16 cellular contexts compared by ENCODE assay signal in the genomic region with DNA sequence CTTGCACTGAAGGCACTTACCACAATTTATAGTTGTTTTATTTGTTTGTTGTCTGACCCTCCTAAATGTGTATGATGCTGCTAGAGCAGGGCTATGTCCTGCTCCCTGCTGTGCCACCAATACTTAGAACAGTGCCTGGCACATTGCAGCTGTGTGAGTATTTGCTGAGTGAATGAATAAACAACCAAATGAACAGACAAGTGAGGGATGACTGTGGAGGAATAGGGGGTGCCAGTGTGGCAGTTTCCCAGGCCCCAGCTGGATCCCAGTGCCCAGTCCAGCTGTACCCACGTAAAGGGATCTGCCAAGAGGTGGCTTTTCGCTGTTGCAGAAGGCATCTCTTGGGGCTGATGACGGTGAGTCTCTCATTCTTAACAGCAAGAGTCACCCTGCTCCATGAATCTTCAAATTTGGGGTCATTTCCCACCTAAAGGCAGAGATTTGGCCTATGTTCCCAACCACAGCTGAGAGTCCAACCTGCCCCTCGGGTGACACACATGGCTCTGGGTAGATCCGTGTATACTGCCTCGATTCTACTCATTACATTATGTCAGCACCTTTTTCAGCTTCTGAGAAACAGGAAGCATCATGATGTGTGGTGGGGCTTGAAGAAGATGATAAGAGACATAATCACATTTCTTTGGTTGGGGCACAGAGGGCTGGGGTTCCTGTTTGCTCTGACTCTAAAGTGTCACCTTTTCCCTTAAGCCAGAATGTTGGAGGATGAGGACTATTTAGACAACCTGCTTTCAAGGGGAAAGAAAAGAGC. TPM values are rescaled to one million over a fixed set of nuclear protein-coding genes. Genes with fewer than 3 reads are reported as not detected.
A peak's percentile ranks its signal among the peaks of the same experiment; 100 is the strongest.
DNase-seq lines count a peak whose midpoint lies in the region; ATAC-seq and TF ChIP-seq lines count a peak whose summit lies in the region.
"Had no signal": no experiment of that assay in that cellular context is flagged by ENCODE, and none has a peak within 500 bp of the region (broad histone marks: within the 10 kb centered on the region; RNA-seq: fewer than 3 reads in every experiment).

No MANE protein-coding gene starts in this region.

- peak; percentile 64 for ATAC-seq in activated CD8-positive, alpha-beta T cell treated with anti-CD3 and anti-CD28 coated beads for 36 hours
- peak; percentile 67 for ATAC-seq in naive B cell (ENCODE audit: low read depth in 2 of 2)
- ATAC-seq in HG03108 (IDR thresholded peaks at IDR 0.05; ENCODE audit: unreplicated experiment) = no peak
- ATAC-seq in HG02678 (IDR thresholded peaks at IDR 0.05; ENCODE audit: unreplicated experiment) = no peak

- no peak for TF ChIP-seq CTCF in activated CD8-positive, alpha-beta T cell treated with anti-CD3 and anti-CD28 coated beads for 36 hours (IDR thresholded peaks at IDR 0.05)
- TF ChIP-seq CTCF in hepatocyte (IDR thresholded peaks at IDR 0.05; ENCODE audit: poor library complexity) = no peak

- DNase-seq in GDM1 (lab: John Stamatoyannopoulos, UW) = peak; percentile 69
- peak; percentile 19 for DNase-seq in MG63
- DNase-seq in activated CD8-positive, alpha-beta T cell treated with anti-CD3 and anti-CD28 coated beads for 36 hours = peak; percentile 38
- peak; percentile 44 for DNase-seq in naive B cell
- DNase-seq in hepatocyte (ENCODE audit: low spot score) = no peak
- no peak for DNase-seq in amniotic stem cell (lab: John Stamatoyannopoulos, UW)
- DNase-seq: central memory CD4-positive, alpha-beta T cell; stimulated activated CD4-positive, alpha-beta T cell treated with anti-CD3 and anti-CD28 coated beads, Interleukin-4, amount 100 ng/mL, for 1 hour; stimulated activated naive CD4-positive, alpha-beta T cell treated with Interleukin-2 at 50 U/mL for 16 hours had no signal

- POLR2A ChIA-PET in activated CD8-positive, alpha-beta T cell treated with anti-CD3 and anti-CD28 coated beads for 36 hours (lab: Charles Lee) = interaction anchor here (0.6 to 1.2 kb wide), 3 partner anchors 13 to 39 kb away, joined by 3 to 4 read pairs (median 3); partner anchors contain the start of genes IRF1 and RAD50

- no peak overlapping the region for H2AFZ ChIP-seq in hepatocyte

- H3K4me3 ChIP-seq in MG63 (no peak overlapping the region), hepatocyte (no peak overlapping the region)
- H3K4me3 ChIP-seq: right atrium auricular region, SJSA1 had no signal

- H4K20me1 ChIP-seq in hepatocyte (ENCODE audit: insufficient read depth, poor library complexity, severe bottlenecking) = no peaks in the 10 kb centered on the region

- H3K27me3 ChIP-seq in MG63 (peaks cover 12% of the 10 kb centered on the region), hepatocyte (peaks cover 5% of the 10 kb centered on the region)
- H3K27me3 ChIP-seq: right atrium auricular region had no signal

- no peak overlapping the region for H3K4me2 ChIP-seq in hepatocyte

- H3K27me3 Mint-ChIP-seq in activated CD8-positive, alpha-beta T cell treated with anti-CD3 and anti-CD28 coated beads for 36 hours = peaks cover 2% of the 10 kb centered on the region
- H3K27me3 Mint-ChIP-seq in naive B cell = no peaks in the 10 kb centered on the region

- no peaks in the 10 kb centered on the region for H3K4me1 ChIP-seq in hepatocyte (ENCODE audit: insufficient read depth)
- H3K4me1 ChIP-seq: SJSA1 had no signal

- peaks cover 1% of the 10 kb centered on the region for H3K36me3 Mint-ChIP-seq in activated CD8-positive, alpha-beta T cell treated with anti-CD3 and anti-CD28 coated beads for 36 hours (ENCODE audit: low read depth)
- H3K36me3 Mint-ChIP-seq in naive B cell = no peaks in the 10 kb centered on the region

- WGBS in hepatocyte (ENCODE audit: low lambda C conversion rate, missing lambda C conversion rate) = 75% methylated on average over 6 of the region's 6 CpGs

- no peaks in the 10 kb centered on the region for H3K36me3 ChIP-seq in MG63
- no peaks in the 10 kb centered on the region for H3K36me3 ChIP-seq in hepatocyte (replicated peaks; ENCODE audit: insufficient read depth, low read depth)
- H3K36me3 ChIP-seq: right atrium auricular region, SJSA1 had no signal

- H3K27ac ChIP-seq in hepatocyte = no peak overlapping the region
- H3K27ac ChIP-seq: right atrium auricular region, SJSA1 had no signal

- H3K4me3 Mint-ChIP-seq in activated CD8-positive, alpha-beta T cell treated with anti-CD3 and anti-CD28 coated beads for 36 hours = no peak overlapping the region
- peak overlapping the region in 4 of 8 donors; percentile 35 to 59 (median 46) for H3K4me3 Mint-ChIP-seq in naive B cell
- H3K4me3 Mint-ChIP-seq: nephron had no signal

- H3K9me3 Mint-ChIP-seq in activated CD8-positive, alpha-beta T cell treated with anti-CD3 and anti-CD28 coated beads for 36 hours = no peaks in the 10 kb centered on the region
- no peaks in the 10 kb centered on the region for H3K9me3 Mint-ChIP-seq in naive B cell
- H3K9me3 Mint-ChIP-seq: nephron had no signal

- intact Hi-C loops in activated CD8-positive, alpha-beta T cell treated with anti-CD3 and anti-CD28 coated beads for 36 hours (cut with micrococcal nuclease) = loop anchor here (5.0 to 10.0 kb wide), 3 partner anchors 93 to 186 kb away; no protein-coding TSS in a partner anchor

- peaks cover 46% of the 10 kb centered on the region for H3K4me1 Mint-ChIP-seq in activated CD8-positive, alpha-beta T cell treated with anti-CD3 and anti-CD28 coated beads for 36 hours (ENCODE audit: low read depth)
- H3K4me1 Mint-ChIP-seq in naive B cell = peaks cover 42 to 53% (median 52%) of the 10 kb centered on the region in 3 donors
- H3K4me1 Mint-ChIP-seq: nephron had no signal

- H3K9me2 ChIP-seq in hepatocyte (replicated peaks; ENCODE audit: insufficient read depth) = no peaks in the 10 kb centered on the region

- no peaks in the 10 kb centered on the region for H3K79me2 ChIP-seq in hepatocyte

- H3K9me3 ChIP-seq in MG63 (no peaks in the 10 kb centered on the region), hepatocyte (ENCODE audit: low read depth) (no peaks in the 10 kb centered on the region)
- H3K9me3 ChIP-seq: right atrium auricular region, SJSA1 had no signal

- peak overlapping the region; percentile 35 for H3K27ac Mint-ChIP-seq in activated CD8-positive, alpha-beta T cell treated with anti-CD3 and anti-CD28 coated beads for 36 hours
- no peak overlapping the region for H3K27ac Mint-ChIP-seq in naive B cell
- H3K27ac Mint-ChIP-seq: nephron had no signal

- CTCF ChIA-PET in activated CD8-positive, alpha-beta T cell treated with anti-CD3 and anti-CD28 coated beads for 36 hours (lab: Charles Lee) = interaction anchor here (1.2 to 5.6 kb wide), 7 partner anchors 9 to 300 kb away, joined by 3 to 62 read pairs (median 31); no protein-coding TSS in a partner anchor

RNA-seq across cellular contexts. Expression of gene IL5, which starts 14.3 kb away (rescaled TPM):
- not detected in 2 replicates for total RNA-seq in MG63 (2014; rRNA removed; shearing (Covaris generic); ENCODE audit: low replicate concordance)
- total RNA-seq in activated CD8-positive, alpha-beta T cell treated with anti-CD3 and anti-CD28 coated beads for 36 hours = 1 to 10 TPM; 1.6 to 1.7 TPM
- polyA plus RNA-seq in naive B cell (ENCODE audit: low read depth in 6 of 6) = not detected
- total RNA-seq in hepatocyte = not detected in 2 replicates
- polyA plus RNA-seq in hepatocyte = not detected in 2 replicates
- total RNA-seq: activated naive CD4-positive, alpha-beta T cell treated with anti-CD3 and anti-CD28 coated beads, Interleukin-2, amount 50 U/mL, for 72 hours; LHCN-M2; right atrium auricular region; SJSA1 had no signal

RNA-seq across cellular contexts. Expression of gene RAD50, which starts 27.7 kb away (rescaled TPM):
- total RNA-seq in MG63 (2014; rRNA removed; shearing (Covaris generic); ENCODE audit: low replicate concordance) = 35.7 and 47.7 TPM in 2 replicates
- total RNA-seq in activated CD8-positive, alpha-beta T cell treated with anti-CD3 and anti-CD28 coated beads for 36 hours = 10 to 100 TPM; 46.4 to 48.9 TPM
- 10 to 100 TPM; 10.1 to 33.5 (median 19.9) TPM for polyA plus RNA-seq in naive B cell (ENCODE audit: low read depth in 6 of 6)
- total RNA-seq in hepatocyte = 28.1 and 33.4 TPM in 2 replicates
- 27.0 and 34.3 TPM in 2 replicates for polyA plus RNA-seq in hepatocyte

RNA-seq across cellular contexts. Expression of gene IRF1, which starts 38.5 kb away (rescaled TPM):
- total RNA-seq in MG63 (2014; rRNA removed; shearing (Covaris generic); ENCODE audit: low replicate concordance) = 14.2 and 34.7 TPM in 2 replicates
- 100 to 1,000 TPM; 121 to 128 TPM for total RNA-seq in activated CD8-positive, alpha-beta T cell treated with anti-CD3 and anti-CD28 coated beads for 36 hours
- polyA plus RNA-seq in naive B cell (ENCODE audit: low read depth in 6 of 6) = 100 to 1,000 TPM; 228 to 332 (median 296) TPM
- total RNA-seq in hepatocyte = 25.6 and 30.9 TPM in 2 replicates
- 35.8 and 44.8 TPM in 2 replicates for polyA plus RNA-seq in hepatocyte

Comparison
In these comparisons a context has a peak if more than half of its experiments do, and no peak if none do; other contexts are left out.
1. DNase-seq: peak in GDM1 (single experiment), MG63 (single experiment), activated CD8-positive, alpha-beta T cell treated with anti-CD3 and anti-CD28 coated beads for 36 hours (single experiment) and naive B cell (single experiment); none in hepatocyte (single experiment) and amniotic stem cell (single experiment).
2. ATAC-seq: peak in activated CD8-positive, alpha-beta T cell treated with anti-CD3 and anti-CD28 coated beads for 36 hours (single experiment) and naive B cell (2 of 2); none in HG03108 (single experiment) and HG02678 (single experiment).